In the genomic region with DNA sequence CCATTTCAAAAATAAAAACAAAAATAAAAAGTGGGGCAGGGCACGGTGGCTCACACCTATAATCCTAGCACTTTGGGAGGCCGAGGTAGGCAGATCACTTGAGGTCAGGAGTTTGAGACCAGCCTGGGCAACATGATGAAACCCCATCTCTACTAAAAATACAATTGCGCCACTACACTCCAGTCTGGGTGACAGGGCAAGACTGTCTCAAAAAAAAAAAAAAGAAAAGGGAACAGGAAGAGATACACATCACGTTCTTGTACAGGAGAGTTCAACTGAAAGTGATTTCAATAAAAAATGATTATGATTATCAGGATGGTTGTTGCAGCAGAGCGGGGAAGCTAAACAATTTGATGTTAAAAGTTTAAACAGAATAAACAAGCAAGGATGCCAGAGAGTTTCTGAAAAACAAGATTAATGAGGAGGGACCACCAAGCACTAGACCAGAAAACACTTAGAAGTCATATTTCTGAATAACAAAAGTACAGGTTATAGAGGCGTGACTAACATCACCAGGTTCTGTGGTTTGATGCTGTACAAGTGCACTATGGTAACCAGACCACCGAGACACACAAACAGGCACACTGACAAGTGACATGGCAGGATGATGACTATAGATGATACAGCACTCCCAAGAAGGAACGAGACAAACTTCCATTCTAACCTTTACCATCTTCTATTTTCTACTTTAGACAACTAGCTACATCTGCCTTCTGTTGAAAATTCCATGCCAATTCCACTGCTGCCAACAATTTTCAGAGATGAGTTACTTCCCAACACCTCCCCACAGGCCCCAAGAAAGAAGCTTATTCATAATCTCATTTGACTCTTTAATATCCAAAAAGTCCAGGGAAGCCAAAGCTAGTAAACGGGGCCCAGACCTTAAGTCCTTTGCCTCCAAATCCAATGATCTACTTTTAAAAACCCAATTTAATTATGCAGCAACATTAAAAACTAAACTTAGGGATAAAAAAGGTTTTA, we compare ENCODE assay signal across 11 cellular contexts. TPM values are rescaled to one million over a fixed set of nuclear protein-coding genes. Genes with fewer than 3 reads are reported as not detected.
DNase-seq lines count a peak whose midpoint lies in the region; ATAC-seq and TF ChIP-seq lines count a peak whose summit lies in the region.
"Had no signal": no experiment of that assay in that cellular context is flagged by ENCODE, and none has a peak within 500 bp of the region (broad histone marks: within the 10 kb centered on the region; RNA-seq: fewer than 3 reads in every experiment).

No MANE protein-coding gene starts in this region.

- H3K4me3 Mint-ChIP-seq in activated T-cell treated with anti-CD3 and anti-CD28 coated beads, Interleukin-2, amount 50 U/mL, for 72 hours: peak overlapping the region; percentile 32 to 62
- peak overlapping the region in 3 of 8 donors; percentile 0 to 53 (median 33) for H3K4me3 Mint-ChIP-seq in naive B cell
- H3K4me3 Mint-ChIP-seq: neural progenitor cell had no signal

- no peaks in the 10 kb centered on the region for H3K9me3 Mint-ChIP-seq in activated T-cell treated with anti-CD3 and anti-CD28 coated beads, Interleukin-2, amount 50 U/mL, for 72 hours
- no peaks in the 10 kb centered on the region for H3K9me3 Mint-ChIP-seq in naive B cell
- H3K9me3 Mint-ChIP-seq: neural progenitor cell had no signal

- H3K27me3 Mint-ChIP-seq in activated T-cell treated with anti-CD3 and anti-CD28 coated beads, Interleukin-2, amount 50 U/mL, for 72 hours (ENCODE audit: low read depth): no peaks in the 10 kb centered on the region
- no peaks in the 10 kb centered on the region for H3K27me3 Mint-ChIP-seq in naive B cell

- peaks cover 13 to 46% of the 10 kb centered on the region in 2 donors for H3K36me3 Mint-ChIP-seq in activated T-cell treated with anti-CD3 and anti-CD28 coated beads, Interleukin-2, amount 50 U/mL, for 72 hours (ENCODE audit: insufficient read depth in 2 of 2)
- H3K36me3 Mint-ChIP-seq in naive B cell: peaks cover 16 to 20% of the 10 kb centered on the region in 2 donors

- peak overlapping the region; percentile 99 for H3K27ac Mint-ChIP-seq in activated T-cell treated with anti-CD3 and anti-CD28 coated beads, Interleukin-2, amount 50 U/mL, for 72 hours
- H3K27ac Mint-ChIP-seq in naive B cell: peak overlapping the region; percentile 72 to 99 (median 94)
- H3K27ac Mint-ChIP-seq: neural progenitor cell had no signal

- ATAC-seq in HG03432 (IDR thresholded peaks at IDR 0.05; ENCODE audit: unreplicated experiment): peak; percentile 53
- ATAC-seq in activated T-cell treated with anti-CD3 and anti-CD28 coated beads, Interleukin-2, amount 50 U/mL, for 72 hours (replicated peaks in 1 of 2): peak; percentile 100
- ATAC-seq in naive B cell (ENCODE audit: low read depth in 2 of 2): peak; percentile 89 to 93
- no peak for ATAC-seq in HG02571 (IDR thresholded peaks at IDR 0.05; ENCODE audit: unreplicated experiment)
- no peak for ATAC-seq in HG03097 (IDR thresholded peaks at IDR 0.05; ENCODE audit: low FRiP score, unreplicated experiment)
- no peak for ATAC-seq in GM18870 (IDR thresholded peaks at IDR 0.05; ENCODE audit: unreplicated experiment)
- no peak for ATAC-seq in SK-N-SH treated with all-trans-retinoic acid at 6 μM for 48 hours

- peaks cover 36% of the 10 kb centered on the region for H3K4me1 Mint-ChIP-seq in activated T-cell treated with anti-CD3 and anti-CD28 coated beads, Interleukin-2, amount 50 U/mL, for 72 hours (ENCODE audit: low read depth)
- peaks cover 13 to 36% (median 21%) of the 10 kb centered on the region in 3 donors for H3K4me1 Mint-ChIP-seq in naive B cell
- H3K4me1 Mint-ChIP-seq: neural progenitor cell had no signal

- DNase-seq in EH (ENCODE audit: low read depth) (peak; percentile 30), naive B cell (peak; percentile 40)
- DNase-seq in activated T-cell treated with anti-CD3 and anti-CD28 coated beads, Interleukin-2, amount 50 U/mL, for 72 hours: peak; percentile 59 to 61
- DNase-seq: SJCRH30, substantia nigra had no signal

TF ChIP-seq in SK-N-SH treated with all-trans-retinoic acid at 6 μM for 48 hours, 23 proteins besides CTCF, POLR2A, EP300 and RAD21:
- TF ChIP-seq ZFP30 (CRISPR knock-in tag; IDR thresholded peaks at IDR 0.05) (no peak), PPARA (CRISPR knock-in tag; IDR thresholded peaks at IDR 0.05; ENCODE audit: borderline replicate concordance) (no peak), ZNF8 (CRISPR knock-in tag; IDR thresholded peaks at IDR 0.05) (no peak), OSR1 (CRISPR knock-in tag; IDR thresholded peaks at IDR 0.05) (no peak), TCF4 (CRISPR knock-in tag; IDR thresholded peaks at IDR 0.05; ENCODE audit: borderline replicate concordance) (no peak), GLIS3 (CRISPR knock-in tag; IDR thresholded peaks at IDR 0.05) (no peak), ESRRG (CRISPR knock-in tag; IDR thresholded peaks at IDR 0.05) (no peak), ZFP3 (CRISPR knock-in tag; IDR thresholded peaks at IDR 0.05) (no peak), ZC3H10 (CRISPR knock-in tag; IDR thresholded peaks at IDR 0.05) (no peak), CREB5 (CRISPR knock-in tag; IDR thresholded peaks at IDR 0.05; ENCODE audit: low read depth) (no peak), ARNTL (CRISPR knock-in tag; IDR thresholded peaks at IDR 0.05; ENCODE audit: borderline replicate concordance, low read depth) (no peak), ZNF70 (CRISPR knock-in tag; IDR thresholded peaks at IDR 0.05) (no peak), TSHZ2 (CRISPR knock-in tag; IDR thresholded peaks at IDR 0.05) (no peak), ZNF565 (CRISPR knock-in tag; conservative IDR thresholded peaks at IDR 0.05; ENCODE audit: low read depth) (no peak), RARB (CRISPR knock-in tag; IDR thresholded peaks at IDR 0.05) (no peak)
- TF ChIP-seq, protein P1, sequence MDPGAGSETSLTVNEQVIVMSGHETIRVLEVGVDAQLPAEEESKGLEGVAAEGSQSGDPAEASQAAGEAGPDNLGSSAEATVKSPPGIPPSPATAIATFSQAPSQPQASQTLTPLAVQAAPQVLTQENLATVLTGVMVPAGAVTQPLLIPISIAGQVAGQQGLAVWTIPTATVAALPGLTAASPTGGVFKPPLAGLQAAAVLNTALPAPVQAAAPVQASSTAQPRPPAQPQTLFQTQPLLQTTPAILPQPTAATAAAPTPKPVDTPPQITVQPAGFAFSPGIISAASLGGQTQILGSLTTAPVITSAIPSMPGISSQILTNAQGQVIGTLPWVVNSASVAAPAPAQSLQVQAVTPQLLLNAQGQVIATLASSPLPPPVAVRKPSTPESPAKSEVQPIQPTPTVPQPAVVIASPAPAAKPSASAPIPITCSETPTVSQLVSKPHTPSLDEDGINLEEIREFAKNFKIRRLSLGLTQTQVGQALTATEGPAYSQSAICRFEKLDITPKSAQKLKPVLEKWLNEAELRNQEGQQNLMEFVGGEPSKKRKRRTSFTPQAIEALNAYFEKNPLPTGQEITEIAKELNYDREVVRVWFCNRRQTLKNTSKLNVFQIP (CRISPR knock-in tag; IDR thresholded peaks at IDR 0.05; ENCODE audit: borderline replicate concordance, low read depth): no peak
- TF ChIP-seq, protein P2, sequence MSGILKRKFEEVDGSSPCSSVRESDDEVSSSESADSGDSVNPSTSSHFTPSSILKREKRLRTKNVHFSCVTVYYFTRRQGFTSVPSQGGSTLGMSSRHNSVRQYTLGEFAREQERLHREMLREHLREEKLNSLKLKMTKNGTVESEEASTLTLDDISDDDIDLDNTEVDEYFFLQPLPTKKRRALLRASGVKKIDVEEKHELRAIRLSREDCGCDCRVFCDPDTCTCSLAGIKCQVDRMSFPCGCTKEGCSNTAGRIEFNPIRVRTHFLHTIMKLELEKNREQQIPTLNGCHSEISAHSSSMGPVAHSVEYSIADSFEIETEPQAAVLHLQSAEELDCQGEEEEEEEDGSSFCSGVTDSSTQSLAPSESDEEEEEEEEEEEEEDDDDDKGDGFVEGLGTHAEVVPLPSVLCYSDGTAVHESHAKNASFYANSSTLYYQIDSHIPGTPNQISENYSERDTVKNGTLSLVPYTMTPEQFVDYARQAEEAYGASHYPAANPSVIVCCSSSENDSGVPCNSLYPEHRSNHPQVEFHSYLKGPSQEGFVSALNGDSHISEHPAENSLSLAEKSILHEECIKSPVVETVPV (CRISPR knock-in tag; IDR thresholded peaks at IDR 0.05): no peak

RNA-seq across cellular contexts. Expression of gene DNAJA2, which starts 11.8 kb away (rescaled TPM):
- total RNA-seq in activated T-cell treated with anti-CD3 and anti-CD28 coated beads, Interleukin-2, amount 50 U/mL, for 72 hours: 10 to 100 TPM; 65.2 to 65.4 TPM
- polyA plus RNA-seq in naive B cell (ENCODE audit: low read depth in 6 of 6): 10 to 100 TPM; 43.2 to 80.8 (median 63.3) TPM

Comparison
In these comparisons a context has a peak if more than half of its experiments do, and no peak if none do; other contexts are left out.
1. ATAC-seq: peak in HG03432 (single experiment), activated T-cell treated with anti-CD3 and anti-CD28 coated beads, Interleukin-2, amount 50 U/mL, for 72 hours (2 of 2) and naive B cell (2 of 2); none in HG02571 (single experiment), HG03097 (single experiment), GM18870 (single experiment) and SK-N-SH treated with all-trans-retinoic acid at 6 μM for 48 hours (single experiment).
2. Peak in every context shown above with its lines, with median percentiles within 50 percentile points of each other: DNase-seq.